In genomic region chr3:113601240-113601639, GRCh38 we compare ENCODE assay signal across 19 cellular contexts.
"Had no signal": no experiment of that assay in that cellular context is flagged by ENCODE, and none has a peak within 500 bp of the region (broad histone marks: within the 10 kb centered on the region; RNA-seq: fewer than 3 reads in every experiment).

No MANE protein-coding gene starts in this region.

- H3K9me3 ChIP-seq: SJCRH30 had no signal

- H3K27ac ChIP-seq: RWPE1, SJCRH30 had no signal

- H3K27me3 ChIP-seq: SJCRH30 had no signal

- DNase-seq: KBM-7; MV-4-11; NCI-H1048; NCI-H1105; NCI-H1417; NCI-H1436 treated with DMSO at 0.1 percent for 48 hours; NCI-H1694; NCI-H187 treated with DMSO at 0.1 percent for 48 hours; NCI-H2029 treated with DMSO at 0.1 percent for 48 hours; NCI-H2171 treated with DMSO at 0.1 percent for 48 hours; NCI-H345; NCI-H510A treated with DMSO at 0.1 percent for 48 hours; NCI-H526 treated with DMSO at 0.1 percent for 48 hours; NCI-H748 treated with DMSO at 0.1 percent for 48 hours; NK-92 treated with Interleukin-12 subunit alpha and Interleukin-12 subunit beta, amount 100 ng/mL, for 24 hours; PC-3; SHP77; SJCRH30 had no signal

- H3K36me3 ChIP-seq: SJCRH30 had no signal

- H3K4me1 ChIP-seq: SJCRH30 had no signal

- H3K4me3 ChIP-seq: SJCRH30 had no signal
